Comparison of ENCODE assay signal across 15 cellular contexts in genomic region chr5:172141949-172142319, GRCh38. TPM values are rescaled to one million over a fixed set of nuclear protein-coding genes. Genes with fewer than 3 reads are reported as not detected.
DNase-seq lines count a peak whose midpoint lies in the region; ATAC-seq and TF ChIP-seq lines count a peak whose summit lies in the region.
"Had no signal": no experiment of that assay in that cellular context is flagged by ENCODE, and none has a peak within 500 bp of the region (broad histone marks: within the 10 kb centered on the region; RNA-seq: fewer than 3 reads in every experiment).

No MANE protein-coding gene starts in this region.

- no peak for ATAC-seq in stimulated activated naive CD8-positive, alpha-beta T cell treated with anti-CD3 and anti-CD28 coated beads, Interleukin-15, amount 100 ng/mL, for 72 hours
- ATAC-seq in activated CD8-positive, alpha-beta T cell treated with anti-CD3 and anti-CD28 coated beads for 36 hours = no peak
- peak; percentile 9 for ATAC-seq in mucosa of descending colon
- ATAC-seq in GM19467 (IDR thresholded peaks at IDR 0.05; ENCODE audit: unreplicated experiment) = no peak
- ATAC-seq: lower lobe of right lung, Panc1, SK-N-SH treated with all-trans-retinoic acid at 6 μM for 48 hours had no signal

- peaks cover 74% of the 10 kb centered on the region for H3K4me1 Mint-ChIP-seq in stimulated activated naive CD8-positive, alpha-beta T cell treated with anti-CD3 and anti-CD28 coated beads, Interleukin-15, Interleukin-2, amounts not matched to agents 100 ng/mL and 50 ng/mL, for 24 hours (ENCODE audit: low read depth)
- peaks cover 73% of the 10 kb centered on the region for H3K4me1 Mint-ChIP-seq in stimulated activated naive CD8-positive, alpha-beta T cell treated with anti-CD3 and anti-CD28 coated beads, Interleukin-15, amount 100 ng/mL, for 72 hours
- peaks cover 68% of the 10 kb centered on the region for H3K4me1 Mint-ChIP-seq in activated CD8-positive, alpha-beta T cell treated with anti-CD3 and anti-CD28 coated beads for 36 hours (ENCODE audit: low read depth)

- peaks cover 33% of the 10 kb centered on the region for H3K36me3 Mint-ChIP-seq in stimulated activated naive CD8-positive, alpha-beta T cell treated with anti-CD3 and anti-CD28 coated beads, Interleukin-15, Interleukin-2, amounts not matched to agents 100 ng/mL and 50 ng/mL, for 24 hours (ENCODE audit: low read depth)
- peaks cover 29% of the 10 kb centered on the region for H3K36me3 Mint-ChIP-seq in activated CD8-positive, alpha-beta T cell treated with anti-CD3 and anti-CD28 coated beads for 36 hours (ENCODE audit: low read depth)

- no peaks in the 10 kb centered on the region for H3K9me3 Mint-ChIP-seq in stimulated activated naive CD8-positive, alpha-beta T cell treated with anti-CD3 and anti-CD28 coated beads, Interleukin-15, Interleukin-2, amounts not matched to agents 100 ng/mL and 50 ng/mL, for 24 hours
- H3K9me3 Mint-ChIP-seq in stimulated activated naive CD8-positive, alpha-beta T cell treated with anti-CD3 and anti-CD28 coated beads, Interleukin-15, amount 100 ng/mL, for 72 hours = no peaks in the 10 kb centered on the region
- peaks cover 5% of the 10 kb centered on the region for H3K9me3 Mint-ChIP-seq in activated CD8-positive, alpha-beta T cell treated with anti-CD3 and anti-CD28 coated beads for 36 hours

- H3K4me3 Mint-ChIP-seq in stimulated activated naive CD8-positive, alpha-beta T cell treated with anti-CD3 and anti-CD28 coated beads, Interleukin-15, Interleukin-2, amounts not matched to agents 100 ng/mL and 50 ng/mL, for 24 hours = no peak overlapping the region
- H3K4me3 Mint-ChIP-seq in stimulated activated naive CD8-positive, alpha-beta T cell treated with anti-CD3 and anti-CD28 coated beads, Interleukin-15, amount 100 ng/mL, for 72 hours = no peak overlapping the region
- no peak overlapping the region for H3K4me3 Mint-ChIP-seq in activated CD8-positive, alpha-beta T cell treated with anti-CD3 and anti-CD28 coated beads for 36 hours

- no peaks in the 10 kb centered on the region for H3K4me1 ChIP-seq in mucosa of descending colon (ENCODE audit: low read depth)

- no peaks in the 10 kb centered on the region for H3K9me3 ChIP-seq in mucosa of descending colon
- H3K9me3 ChIP-seq: lower lobe of right lung had no signal

- CTCF ChIA-PET in activated CD8-positive, alpha-beta T cell treated with anti-CD3 and anti-CD28 coated beads for 36 hours (lab: Charles Lee) = interaction anchor here (1.2 kb wide), 1 partner anchor 45 kb away, joined by 3 read pairs; no protein-coding TSS in a partner anchor

- TF ChIP-seq CTCF in activated CD8-positive, alpha-beta T cell treated with anti-CD3 and anti-CD28 coated beads for 36 hours (IDR thresholded peaks at IDR 0.05) = no peak
- TF ChIP-seq CTCF in mucosa of descending colon (IDR thresholded peaks at IDR 0.05) = no peak

- POLR2A ChIA-PET in activated CD8-positive, alpha-beta T cell treated with anti-CD3 and anti-CD28 coated beads for 36 hours (lab: Charles Lee) = interaction anchor here (0.6 to 1.3 kb wide), 2 partner anchors 47 to 891 kb away, joined by 3 read pairs; no protein-coding TSS in a partner anchor

- no peak overlapping the region for H3K4me3 ChIP-seq in mucosa of descending colon
- H3K4me3 ChIP-seq: lower lobe of right lung had no signal

- H3K27me3 Mint-ChIP-seq in stimulated activated naive CD8-positive, alpha-beta T cell treated with anti-CD3 and anti-CD28 coated beads, Interleukin-15, Interleukin-2, amounts not matched to agents 100 ng/mL and 50 ng/mL, for 24 hours = no peaks in the 10 kb centered on the region
- no peaks in the 10 kb centered on the region for H3K27me3 Mint-ChIP-seq in stimulated activated naive CD8-positive, alpha-beta T cell treated with anti-CD3 and anti-CD28 coated beads, Interleukin-15, amount 100 ng/mL, for 72 hours
- H3K27me3 Mint-ChIP-seq in activated CD8-positive, alpha-beta T cell treated with anti-CD3 and anti-CD28 coated beads for 36 hours = no peaks in the 10 kb centered on the region

- no peak for DNase-seq in stimulated activated naive CD8-positive, alpha-beta T cell treated with anti-CD3 and anti-CD28 coated beads, Interleukin-15, amount 100 ng/mL, for 72 hours
- no peak for DNase-seq in activated CD8-positive, alpha-beta T cell treated with anti-CD3 and anti-CD28 coated beads for 36 hours
- DNase-seq in mucosa of descending colon = no peak
- DNase-seq in stimulated activated CD4-positive, alpha-beta T cell treated with anti-CD3 and anti-CD28 coated beads, Interleukin-12 subunit alpha, Interleukin-12 subunit beta, amount 100 ng/mL, for 4 hours = no peak
- DNase-seq in COLO829 (ENCODE audit: low spot score) = no peak
- DNase-seq in G401 (ENCODE audit: low spot score) = no peak
- DNase-seq: activated CD4-positive, alpha-beta T cell treated with anti-CD3 and anti-CD28 coated beads, Interleukin-2, amount 50 U/mL, for 48 hours; aorta; foreskin fibroblast; lower lobe of right lung had no signal

- peak overlapping the region; percentile 59 for H3K27ac Mint-ChIP-seq in stimulated activated naive CD8-positive, alpha-beta T cell treated with anti-CD3 and anti-CD28 coated beads, Interleukin-15, Interleukin-2, amounts not matched to agents 100 ng/mL and 50 ng/mL, for 24 hours
- H3K27ac Mint-ChIP-seq in stimulated activated naive CD8-positive, alpha-beta T cell treated with anti-CD3 and anti-CD28 coated beads, Interleukin-15, amount 100 ng/mL, for 72 hours = peak overlapping the region in 1 of 2 donors; percentile 19
- H3K27ac Mint-ChIP-seq in activated CD8-positive, alpha-beta T cell treated with anti-CD3 and anti-CD28 coated beads for 36 hours = peak overlapping the region; percentile 12

- no peaks in the 10 kb centered on the region for H3K36me3 ChIP-seq in mucosa of descending colon (ENCODE audit: low read depth)

- in situ Hi-C loops in G401 (cut with HindIII; ENCODE audit: low sequenced_read_pairs) = no loop called here

- intact Hi-C loops in activated CD8-positive, alpha-beta T cell treated with anti-CD3 and anti-CD28 coated beads for 36 hours (cut with micrococcal nuclease) = no loop called here
- intact Hi-C loops in mucosa of descending colon (cut with DNase I, micrococcal nuclease) = no loop called here

RNA-seq across cellular contexts. Expression of gene STK10, which starts 46.1 kb away (rescaled TPM):
- total RNA-seq in activated CD8-positive, alpha-beta T cell treated with anti-CD3 and anti-CD28 coated beads for 36 hours = 100 to 1,000 TPM; 142 to 143 TPM
- 10 to 100 TPM; 22.7 to 36.3 (median 29.9) TPM for total RNA-seq in mucosa of descending colon
- total RNA-seq in G401 (2014; rRNA removed; shearing (Covaris generic)) = 14.2 and 17.0 TPM in 2 replicates

RNA-seq across cellular contexts. Expression of gene EFCAB9, which starts 52.0 kb away (rescaled TPM):
- not detected for total RNA-seq in activated CD8-positive, alpha-beta T cell treated with anti-CD3 and anti-CD28 coated beads for 36 hours
- total RNA-seq in mucosa of descending colon = not detected
- total RNA-seq in G401 (2014; rRNA removed; shearing (Covaris generic)) = not detected in 2 replicates
- total RNA-seq: aorta, lower lobe of right lung, renal cortical epithelial cell had no signal
